Comparison of ENCODE assay signal across 7 cellular contexts in the genomic region with DNA sequence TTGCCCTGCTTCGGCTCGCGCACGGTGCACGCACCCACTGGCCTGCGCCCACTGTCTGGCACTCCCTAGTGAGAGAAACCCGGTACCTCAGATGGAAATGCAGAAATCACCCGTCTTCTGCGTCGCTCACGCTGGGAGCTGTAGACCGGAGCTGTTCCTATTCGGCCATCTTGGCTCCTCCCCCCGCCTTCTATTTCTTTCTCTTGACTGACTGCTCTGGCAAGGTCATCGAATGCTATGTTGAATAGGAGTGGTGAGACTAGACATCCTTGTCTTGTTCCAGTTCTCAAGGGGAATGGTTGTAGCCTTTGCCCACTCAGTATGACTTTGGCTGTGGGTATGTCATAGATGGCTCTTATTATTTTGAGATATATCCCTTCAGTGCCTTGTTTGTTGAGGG.
DNase-seq lines count a peak whose midpoint lies in the region; ATAC-seq and TF ChIP-seq lines count a peak whose summit lies in the region.
"Not testable (repeated sequence)": the region's sequence is repeated elsewhere in the genome, so short reads cannot be mapped to it uniquely, and the experiment has no call there.

No MANE protein-coding gene starts in this region.

- not testable (repeated sequence) for H3K9me3 Mint-ChIP-seq in Caco-2 (ENCODE audit: unreplicated experiment); activated T-cell treated with anti-CD3 and anti-CD28 coated beads, Interleukin-2, amount 50 U/mL, for 4 hours
- H3K9me3 Mint-ChIP-seq in H9 (peaks cover 12 to 13% of the 10 kb centered on the region in 2 experiments), nephron progenitor cell (peaks cover 17% of the 10 kb centered on the region)

- intact Hi-C loops in Caco-2 (cut with micrococcal nuclease; ENCODE audit: unreplicated experiment): loop anchor here (5.0 kb wide), 1 partner anchor 121 kb away; no protein-coding TSS in a partner anchor

- WGBS in H9 (ENCODE audit: extremely low coverage, insufficient read length, low lambda C conversion rate): no CpG with 5 or more reads among the region's 15 CpGs

- not testable (repeated sequence) for H2AK5ac ChIP-seq in H9 (ENCODE audit: insufficient read length, low read length)

- not testable (repeated sequence) for H3K4me2 ChIP-seq in H9 (ENCODE audit: insufficient read depth, insufficient read length, low read length)

- H2BK15ac ChIP-seq in H9 (ENCODE audit: low read depth, low read length): not testable (repeated sequence)

- H4K8ac ChIP-seq in H9 (replicated peaks; ENCODE audit: insufficient read length, low read depth, low read length): not testable (repeated sequence)

- not testable (repeated sequence) for H3K4me1 Mint-ChIP-seq in Caco-2 (ENCODE audit: low read depth, unreplicated experiment); nephron progenitor cell
- H3K4me1 Mint-ChIP-seq in H9: peaks cover 4 to 10% of the 10 kb centered on the region in 2 experiments
- H3K4me1 Mint-ChIP-seq in T-helper 17 cell: peaks cover 16% of the 10 kb centered on the region
- peaks cover 26% of the 10 kb centered on the region for H3K4me1 Mint-ChIP-seq in activated T-cell treated with anti-CD3 and anti-CD28 coated beads, Interleukin-2, amount 50 U/mL, for 4 hours (ENCODE audit: low read depth)

- not testable (repeated sequence) for H3K56ac ChIP-seq in H9 (ENCODE audit: insufficient read length, low read depth, low read length)

- not testable (repeated sequence) for H3K79me1 ChIP-seq in H9 (ENCODE audit: insufficient read depth, low read depth, low read length, poor library complexity, severe bottlenecking)

- not testable (repeated sequence) for H3K9ac ChIP-seq in H9 (ENCODE audit: extremely low read depth, insufficient read length, low read length)

- not testable (repeated sequence) for H4K91ac ChIP-seq in H9 (ENCODE audit: insufficient read length, low read depth, low read length)

- H3K4me3 Mint-ChIP-seq in Caco-2 (ENCODE audit: unreplicated experiment) (peak overlapping the region; percentile 81), H9 (peak overlapping the region; percentile 40 to 41; a peak in 3 of 5 replicates), T-helper 17 cell (peak overlapping the region; percentile 10), nephron progenitor cell (peak overlapping the region; percentile 34)
- peak overlapping the region; percentile 26 for H3K4me3 Mint-ChIP-seq in activated T-cell treated with anti-CD3 and anti-CD28 coated beads, Interleukin-2, amount 50 U/mL, for 4 hours

- not testable (repeated sequence) for H2BK12ac ChIP-seq in H9 (ENCODE audit: insufficient read length, low read depth, low read length)

- not testable (repeated sequence) for H2BK20ac ChIP-seq in H9 (ENCODE audit: low read depth, low read length, poor library complexity, severe bottlenecking)

- H3K36me3 ChIP-seq in Caco-2 (ENCODE audit: control insufficient read depth, insufficient read depth, low read length): not testable (repeated sequence)

- CTCF ChIA-PET in Caco-2 (lab: Charles Lee): not testable (repeated sequence)

- not testable (repeated sequence) for H2BK120ac ChIP-seq in H9 (ENCODE audit: low read depth, low read length, poor library complexity, severe bottlenecking)

- not testable (repeated sequence) for ATAC-seq in T-helper 17 cell; activated T-cell treated with anti-CD3 and anti-CD28 coated beads, Interleukin-2, amount 50 U/mL, for 4 hours

- not testable (repeated sequence) for H3K36me3 Mint-ChIP-seq in Caco-2 (ENCODE audit: insufficient read depth, unreplicated experiment); T-helper 17 cell (ENCODE audit: low read depth); activated T-cell treated with anti-CD3 and anti-CD28 coated beads, Interleukin-2, amount 50 U/mL, for 4 hours (ENCODE audit: insufficient read depth); nephron progenitor cell (ENCODE audit: low read depth)
- peaks cover 6 to 11% (median 11%) of the 10 kb centered on the region in 3 experiments; a peak in 4 of 7 replicates for H3K36me3 Mint-ChIP-seq in H9 (ENCODE audit: insufficient read depth in 1 of 3, low read depth in 3 of 3)

- not testable (repeated sequence) for H3K9me3 ChIP-seq in Caco-2; H9 (ENCODE audit: control insufficient read depth, low read depth, low read length); T-helper 17 cell (ENCODE audit: control insufficient read depth, low read length, poor library complexity, severe bottlenecking)

- not testable (repeated sequence) for H2AFZ ChIP-seq in H9 (ENCODE audit: low read length)

- H3K27me3 ChIP-seq in Caco-2 (replicated peaks; ENCODE audit: control insufficient read depth, insufficient read depth, low read length); H9 (ENCODE audit: insufficient read depth, low read length): not testable (repeated sequence)

- not testable (repeated sequence) for H2BK5ac ChIP-seq in H9 (ENCODE audit: insufficient read length, low read length)

- not testable (repeated sequence) for H3K4ac ChIP-seq in H9 (ENCODE audit: low read depth, low read length)

- H3K4me3 ChIP-seq in Caco-2 (ENCODE audit: low read depth, low read length): peak overlapping the region; percentile 43
- H3K4me3 ChIP-seq in coronary artery: not testable (repeated sequence)

- H3T11ph ChIP-seq in H9 (ENCODE audit: low read length): not testable (repeated sequence)

- TF ChIP-seq CTCF in Caco-2 (IDR thresholded peaks at IDR 0.05; ENCODE audit: insufficient read depth in 1 of 2, low read depth in 1 of 2, low read length in 1 of 2, severe bottlenecking in 1 of 2, unreplicated experiment in 1 of 2); H9 (conservative IDR thresholded peaks at IDR 0.05); coronary artery (IDR thresholded peaks at IDR 0.05); nephron progenitor cell (IDR thresholded peaks at IDR 0.05): not testable (repeated sequence)

- H3K27ac Mint-ChIP-seq in Caco-2 (ENCODE audit: unreplicated experiment) (peak overlapping the region; percentile 70), nephron progenitor cell (peak overlapping the region; percentile 25)
- H3K27ac Mint-ChIP-seq in H9, T-helper 17 cell: not testable (repeated sequence)

- not testable (repeated sequence) for H3K4me1 ChIP-seq in Caco-2; H9 (ENCODE audit: insufficient read depth, low read length)

- H3K23me2 ChIP-seq in H9 (ENCODE audit: insufficient read length, low read depth, low read length, poor library complexity, severe bottlenecking): not testable (repeated sequence)

- not testable (repeated sequence) for H3K79me2 ChIP-seq in H9 (ENCODE audit: insufficient read depth, low read length)

- H3K27ac ChIP-seq in H9 (ENCODE audit: insufficient read length, low read depth, low read length); coronary artery: not testable (repeated sequence)

- POLR2A ChIA-PET in Caco-2 (lab: Charles Lee): not testable (repeated sequence)

- not testable (repeated sequence) for H4K20me1 ChIP-seq in H9 (ENCODE audit: control insufficient read depth, insufficient read depth, insufficient read length)

- BruUV-seq in Caco-2 (replicated peaks; lab: Mats Ljungman, UMichigan): TSS peak; percentile 81

- DNase-seq in Caco-2 (peak; percentile 65 to 70), H9 (peak; percentile 41), NCI-H460 (ENCODE audit: extremely low read depth, low read depth) (peak; percentile 7), coronary artery (ENCODE audit: low spot score) (peak; percentile 11)
- DNase-seq in T-helper 17 cell; activated T-cell treated with anti-CD3 and anti-CD28 coated beads, Interleukin-2, amount 50 U/mL, for 4 hours; nephron progenitor cell: not testable (repeated sequence)

- not testable (repeated sequence) for H4K5ac ChIP-seq in H9 (ENCODE audit: insufficient read length, low read depth, low read length)

- not testable (repeated sequence) for H3K14ac ChIP-seq in H9 (ENCODE audit: insufficient read depth, low read length)

- not testable (repeated sequence) for H3K18ac ChIP-seq in H9 (ENCODE audit: insufficient read length, low read depth, low read length)

- H3K27me3 Mint-ChIP-seq in Caco-2 (ENCODE audit: insufficient read depth, unreplicated experiment); H9 (ENCODE audit: low read depth); T-helper 17 cell; activated T-cell treated with anti-CD3 and anti-CD28 coated beads, Interleukin-2, amount 50 U/mL, for 4 hours (ENCODE audit: low read depth); nephron progenitor cell (ENCODE audit: low read depth, poor library complexity): not testable (repeated sequence)

- not testable (repeated sequence) for H3K23ac ChIP-seq in H9 (ENCODE audit: insufficient read length, low read depth, low read length)

Comparison
In these comparisons a context has a peak if more than half of its experiments do, and no peak if none do; other contexts are left out.
1. H3K4me3 Mint-ChIP-seq: peak in every context shown above with its lines; median percentile 81 in Caco-2; 40 in H9; 34 in nephron progenitor cell; 26 in activated T-cell treated with anti-CD3 and anti-CD28 coated beads, Interleukin-2, amount 50 U/mL, for 4 hours; 10 in T-helper 17 cell.